Comparison of ENCODE assay signal across 8 cellular contexts in the genomic region with DNA sequence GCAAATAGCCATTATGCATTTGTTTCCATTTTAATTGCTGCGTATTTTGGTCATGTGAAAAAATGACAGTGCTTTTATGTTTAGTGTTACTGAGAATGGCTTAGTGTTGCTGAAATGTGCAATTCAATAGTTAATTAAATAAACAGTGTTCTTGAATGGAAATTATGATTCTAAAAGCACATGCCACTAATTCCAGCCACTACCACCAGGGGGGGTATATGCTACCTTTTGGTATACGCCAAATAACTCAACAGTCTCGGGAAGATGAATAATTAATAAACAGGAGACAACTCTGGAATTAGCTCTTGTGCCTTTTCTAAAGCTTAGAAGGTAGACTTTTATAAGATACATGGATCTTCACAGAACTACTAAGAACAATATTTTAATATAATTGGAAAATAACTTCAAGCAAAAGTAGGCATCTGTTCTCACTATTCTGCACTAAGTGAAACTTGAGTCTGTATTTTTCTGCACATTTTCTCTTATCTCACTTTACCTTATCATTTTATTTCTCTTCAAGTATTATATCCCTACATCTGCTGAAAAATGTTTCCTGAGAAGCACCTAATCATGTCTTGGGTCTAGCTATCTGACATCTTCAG.
A peak's percentile ranks its signal among the peaks of the same experiment; 100 is the strongest.
DNase-seq lines count a peak whose midpoint lies in the region; ATAC-seq and TF ChIP-seq lines count a peak whose summit lies in the region.
"Had no signal": no experiment of that assay in that cellular context is flagged by ENCODE, and none has a peak within 500 bp of the region (broad histone marks: within the 10 kb centered on the region; RNA-seq: fewer than 3 reads in every experiment).

No MANE protein-coding gene starts in this region.

- peak; percentile 89 for TF ChIP-seq CTCF in retinal pigment epithelial cell (conservative IDR thresholded peaks at IDR 0.05; ENCODE audit: low read depth, low read length)

- DNase-seq in EL, result peak; percentile 52
- DNase-seq in activated CD4-positive, alpha-beta T cell treated with anti-CD3 and anti-CD28 coated beads for 4 hours, result peak; percentile 1 to 15
- DNase-seq in fibroblast of the conjunctiva (ENCODE audit: low read depth), result peak; percentile 30
- DNase-seq in retinal pigment epithelial cell (ENCODE audit: low read depth), result no peak

- peak; percentile 70 for ATAC-seq in GM19395 (IDR thresholded peaks at IDR 0.05; ENCODE audit: unreplicated experiment)
- peak; percentile 51 for ATAC-seq in HG03558 (IDR thresholded peaks at IDR 0.05; ENCODE audit: extremely low read depth, unreplicated experiment)
- ATAC-seq in HG03280 (IDR thresholded peaks at IDR 0.05; ENCODE audit: unreplicated experiment), result no peak
- ATAC-seq: stimulated activated effector memory CD8-positive, alpha-beta T cell treated with anti-CD3 and anti-CD28 coated beads, Interleukin-12 subunit alpha, Interleukin-12 subunit beta, amount 100 ng/mL, for 72 hours had no signal

- H3K4me3 ChIP-seq in retinal pigment epithelial cell (ENCODE audit: low read length), result no peak overlapping the region
